Comparison of ENCODE assay signal across 1 cellular context in genomic region chr11:65016705-65017104, GRCh38.
TF ChIP-seq lines count a peak whose summit lies in the region.

No MANE protein-coding gene starts in this region.

TF ChIP-seq in HCT116, 20 proteins besides CTCF, POLR2A, EP300 and RAD21 (continued from another document):
- TF ChIP-seq ATF3 (IDR thresholded peaks at IDR 0.05) = no peak
- TF ChIP-seq SRF (IDR thresholded peaks at IDR 0.05; ENCODE audit: low read depth) = no peak
- no peak for TF ChIP-seq SP1 (IDR thresholded peaks at IDR 0.05; ENCODE audit: low read depth)
- TF ChIP-seq TCF7L2 (IDR thresholded peaks at IDR 0.05; ENCODE audit: borderline replicate concordance, extremely low read depth, insufficient read depth, insufficient read length) = no peak
- TF ChIP-seq ZBTB33 (IDR thresholded peaks at IDR 0.05; ENCODE audit: extremely low read depth, insufficient replicate concordance, low read length) = no peak
- TF ChIP-seq YY1 (IDR thresholded peaks at IDR 0.05; ENCODE audit: extremely low read depth, insufficient replicate concordance, low read depth, low read length) = no peak
- TF ChIP-seq SIN3A (IDR thresholded peaks at IDR 0.05; ENCODE audit: low read depth) = no peak
